ENCODE assay signal across 20 cellular contexts in the genomic region with DNA sequence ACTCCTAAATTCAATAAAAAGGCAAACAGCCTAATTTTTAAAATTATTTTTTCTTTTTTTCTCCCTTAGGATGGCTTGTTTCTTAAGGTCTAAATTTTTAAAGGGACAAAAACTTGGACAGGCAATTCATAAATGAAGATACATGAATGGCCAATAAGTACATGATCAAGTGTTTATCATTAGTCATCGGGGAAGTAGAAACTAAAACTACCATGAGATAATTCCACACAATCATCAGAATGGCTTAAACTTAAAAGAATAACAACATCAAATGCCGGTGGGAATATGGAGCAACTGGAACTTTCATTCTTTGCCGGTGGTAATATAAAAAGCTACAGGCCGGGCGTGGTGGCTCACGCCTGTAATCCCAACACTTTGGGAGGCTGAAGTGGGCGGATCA.
"Had no signal": no experiment of that assay in that cellular context is flagged by ENCODE, and none has a peak within 500 bp of the region (broad histone marks: within the 10 kb centered on the region; RNA-seq: fewer than 3 reads in every experiment).

No MANE protein-coding gene starts in this region.

- H3K4me1 Mint-ChIP-seq: memory B cell, natural killer cell, neural crest cell had no signal

- H3K4me1 ChIP-seq: colonic mucosa, lower lobe of right lung, tibial artery had no signal

- H3K4me3 ChIP-seq: colonic mucosa, heart right ventricle, left lung, lower lobe of right lung, ovary, smooth muscle cell, tibial artery, upper lobe of left lung had no signal

- H3K4me3 Mint-ChIP-seq: memory B cell, mesothelial cell of epicardium, natural killer cell, neural crest cell had no signal

- H3K36me3 ChIP-seq: colonic mucosa, left lung, ovary had no signal

- H3K9me3 Mint-ChIP-seq: memory B cell, mesothelial cell of epicardium, natural killer cell, neural crest cell had no signal

- H3K27ac ChIP-seq: colonic mucosa, heart right ventricle, left lung, lower lobe of right lung, ovary, tibial artery, upper lobe of left lung had no signal

- H3K27me3 ChIP-seq: colonic mucosa, heart right ventricle, left lung, ovary, tibial artery, upper lobe of left lung had no signal

- ATAC-seq: heart right ventricle; left lung; lower lobe of right lung; natural killer cell; right cardiac atrium; stimulated activated naive CD8-positive, alpha-beta T cell treated with anti-CD3 and anti-CD28 coated beads, Interleukin-15, Interleukin-2, amounts not matched to agents 100 U/mL and 50 U/mL, for 24 hours had no signal

- H3K4me2 ChIP-seq: smooth muscle cell had no signal

- H3K27ac Mint-ChIP-seq: memory B cell, mesothelial cell of epicardium, natural killer cell had no signal

- H3K9me3 ChIP-seq: colonic mucosa, heart right ventricle, left lung, lower lobe of right lung, ovary, tibial artery, upper lobe of left lung had no signal

- FAIRE-seq: frontal cortex had no signal

- H3K36me3 Mint-ChIP-seq: memory B cell, natural killer cell had no signal

- DNase-seq: colonic mucosa; dermis blood vessel endothelial cell; erythroblast; heart right ventricle; hypothalamus; islet precursor cell; left lung; lower lobe of right lung; natural killer cell; ovary; right cardiac atrium; stimulated activated CD4-positive, alpha-beta T cell treated with anti-CD3 and anti-CD28 coated beads, Interleukin-2, amount 100 ng/mL, for 48 hours; stimulated activated naive CD8-positive, alpha-beta T cell treated with anti-CD3 and anti-CD28 coated beads, Interleukin-15, Interleukin-2, amounts not matched to agents 100 U/mL and 50 U/mL, for 24 hours; tibial artery; upper lobe of left lung had no signal

- H3K27me3 Mint-ChIP-seq: memory B cell had no signal
